Comparison of ENCODE assay signal across 8 cellular contexts in the genomic region with DNA sequence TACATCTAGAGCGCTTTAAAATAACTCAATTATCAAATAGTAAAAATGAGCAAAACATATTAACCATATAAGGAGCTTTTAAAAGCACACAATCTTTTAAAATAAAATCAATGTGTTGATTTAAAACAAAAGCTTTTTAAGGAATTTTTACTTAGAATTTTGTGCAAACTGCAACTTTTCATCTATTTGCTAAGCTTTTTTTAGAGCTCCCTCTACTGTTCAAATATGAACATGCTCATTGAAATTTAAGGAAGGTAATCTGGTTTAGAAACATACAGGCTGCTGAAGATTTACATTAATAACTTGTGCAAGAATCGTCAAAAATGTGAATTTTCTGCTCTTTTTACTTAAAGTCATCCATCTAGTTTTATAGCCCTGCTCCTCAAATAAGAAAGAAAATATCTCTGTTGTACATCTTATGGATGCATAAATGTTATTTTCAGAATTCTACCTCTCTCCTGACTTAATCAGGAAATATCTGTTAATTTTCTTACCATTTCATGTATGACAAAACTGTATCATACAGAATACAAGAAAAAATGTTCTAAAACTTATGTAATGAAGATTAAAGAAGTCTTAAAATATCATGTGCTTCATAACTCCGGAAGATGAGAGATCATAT.
DNase-seq lines count a peak whose midpoint lies in the region; ATAC-seq, FAIRE-seq and TF ChIP-seq lines count a peak whose summit lies in the region.

No MANE protein-coding gene starts in this region.

- H3K36me3 Mint-ChIP-seq in glutamatergic neuron (ENCODE audit: unreplicated experiment) = no peaks in the 10 kb centered on the region
- H3K36me3 Mint-ChIP-seq in activated naive CD4-positive, alpha-beta T cell treated with anti-CD3 and anti-CD28 coated beads for 36 hours (ENCODE audit: low read depth) = no peaks in the 10 kb centered on the region

- CTCF ChIA-PET in activated naive CD4-positive, alpha-beta T cell treated with anti-CD3 and anti-CD28 coated beads for 36 hours (lab: Charles Lee) = interaction anchor here (0.6 to 1.1 kb wide), 2 partner anchors 10 to 68 kb away, joined by 3 to 4 read pairs; no protein-coding TSS in a partner anchor

- in situ Hi-C loops in SK-MEL-5 (cut with HindIII; ENCODE audit: low pct_unique_long_range_greater_than_20kb, low sequenced_read_pairs) = no loop called here

- no peaks in the 10 kb centered on the region for H3K27me3 Mint-ChIP-seq in glutamatergic neuron (ENCODE audit: unreplicated experiment)
- no peaks in the 10 kb centered on the region for H3K27me3 Mint-ChIP-seq in activated naive CD4-positive, alpha-beta T cell treated with anti-CD3 and anti-CD28 coated beads for 36 hours (ENCODE audit: low read depth)

- H3K27ac Mint-ChIP-seq in glutamatergic neuron (ENCODE audit: unreplicated experiment) = no peak overlapping the region
- H3K27ac Mint-ChIP-seq in activated naive CD4-positive, alpha-beta T cell treated with anti-CD3 and anti-CD28 coated beads for 36 hours = no peak overlapping the region

- TF ChIP-seq CTCF in GM12874 (IDR thresholded peaks at IDR 0.05; ENCODE audit: insufficient read depth, low read depth, low read length) = peak; percentile 28; the same call in 1 of the 2 replicates
- peak; percentile 77 for TF ChIP-seq CTCF in glutamatergic neuron (IDR thresholded peaks at IDR 0.05; ENCODE audit: partially characterized antibody, unreplicated experiment)

- DNase-seq in SK-MEL-5 (ENCODE audit: low read depth, low spot score) = peak; percentile 48
- no peak for DNase-seq in glutamatergic neuron
- no peak for DNase-seq in activated naive CD4-positive, alpha-beta T cell treated with anti-CD3 and anti-CD28 coated beads for 36 hours
- no peak for DNase-seq in substantia nigra (lab: John Stamatoyannopoulos, UW)
- no peak for DNase-seq in NK-92 treated with Interleukin-12 subunit alpha and Interleukin-12 subunit beta, amount 100 ng/mL, for 24 hours (lab: John Stamatoyannopoulos, UW)

- no peak for ATAC-seq in HG02852 (IDR thresholded peaks at IDR 0.05; ENCODE audit: unreplicated experiment)

- H3K27ac ChIP-seq in substantia nigra (ENCODE audit: low read depth, low read length, poor library complexity, severe bottlenecking) = no peak overlapping the region

- FAIRE-seq in A204.1 (lab: Jason Lieb, UNC) = peak; percentile 94

- intact Hi-C loops in activated naive CD4-positive, alpha-beta T cell treated with anti-CD3 and anti-CD28 coated beads for 36 hours (cut with micrococcal nuclease) = loop anchor here (5.0 kb wide), 1 partner anchor 753 kb away; no protein-coding TSS in a partner anchor

- peaks cover 13% of the 10 kb centered on the region for H3K4me1 Mint-ChIP-seq in glutamatergic neuron (ENCODE audit: low read depth, unreplicated experiment)
- H3K4me1 Mint-ChIP-seq in activated naive CD4-positive, alpha-beta T cell treated with anti-CD3 and anti-CD28 coated beads for 36 hours (ENCODE audit: low read depth) = no peaks in the 10 kb centered on the region

- H3K4me3 Mint-ChIP-seq in glutamatergic neuron (ENCODE audit: unreplicated experiment) = no peak overlapping the region
- H3K4me3 Mint-ChIP-seq in activated naive CD4-positive, alpha-beta T cell treated with anti-CD3 and anti-CD28 coated beads for 36 hours = no peak overlapping the region

- H3K9me3 Mint-ChIP-seq in glutamatergic neuron (ENCODE audit: unreplicated experiment) = no peaks in the 10 kb centered on the region
- no peaks in the 10 kb centered on the region for H3K9me3 Mint-ChIP-seq in activated naive CD4-positive, alpha-beta T cell treated with anti-CD3 and anti-CD28 coated beads for 36 hours
